In the genomic region with DNA sequence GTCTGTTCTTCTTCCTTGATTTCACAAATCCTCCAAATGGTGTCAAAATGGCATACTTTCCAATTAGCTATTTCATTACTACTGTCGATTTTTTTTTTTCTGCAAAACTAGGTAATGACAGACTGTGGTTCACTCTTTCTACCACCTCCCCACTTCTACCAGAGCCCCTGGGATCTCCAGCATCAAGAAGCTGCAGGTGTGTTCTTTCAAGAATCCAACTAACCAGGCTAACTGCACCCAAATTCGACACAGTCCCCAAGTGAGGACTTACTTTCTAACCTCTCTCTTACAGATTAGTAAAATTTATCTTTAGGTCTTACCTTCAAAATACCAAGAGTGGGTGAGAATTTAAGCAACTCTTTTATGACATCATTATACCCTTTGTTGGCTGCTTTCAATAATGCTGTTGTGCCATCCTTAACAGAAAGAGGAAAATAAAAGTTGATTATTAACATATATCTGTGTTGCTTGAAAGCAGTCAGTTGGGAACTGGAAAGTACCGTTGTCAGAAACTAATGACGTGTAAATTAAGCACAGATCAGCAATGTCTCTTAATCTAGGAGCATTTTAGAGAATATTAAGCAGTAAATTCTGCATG, we compare ENCODE assay signal across 1 cellular context.
TF ChIP-seq lines count a peak whose summit lies in the region.

No MANE protein-coding gene starts in this region.

TF ChIP-seq in GM23338, 12 proteins besides CTCF, POLR2A, EP300 and RAD21 (continued from another document):
- TF ChIP-seq, protein P1, sequence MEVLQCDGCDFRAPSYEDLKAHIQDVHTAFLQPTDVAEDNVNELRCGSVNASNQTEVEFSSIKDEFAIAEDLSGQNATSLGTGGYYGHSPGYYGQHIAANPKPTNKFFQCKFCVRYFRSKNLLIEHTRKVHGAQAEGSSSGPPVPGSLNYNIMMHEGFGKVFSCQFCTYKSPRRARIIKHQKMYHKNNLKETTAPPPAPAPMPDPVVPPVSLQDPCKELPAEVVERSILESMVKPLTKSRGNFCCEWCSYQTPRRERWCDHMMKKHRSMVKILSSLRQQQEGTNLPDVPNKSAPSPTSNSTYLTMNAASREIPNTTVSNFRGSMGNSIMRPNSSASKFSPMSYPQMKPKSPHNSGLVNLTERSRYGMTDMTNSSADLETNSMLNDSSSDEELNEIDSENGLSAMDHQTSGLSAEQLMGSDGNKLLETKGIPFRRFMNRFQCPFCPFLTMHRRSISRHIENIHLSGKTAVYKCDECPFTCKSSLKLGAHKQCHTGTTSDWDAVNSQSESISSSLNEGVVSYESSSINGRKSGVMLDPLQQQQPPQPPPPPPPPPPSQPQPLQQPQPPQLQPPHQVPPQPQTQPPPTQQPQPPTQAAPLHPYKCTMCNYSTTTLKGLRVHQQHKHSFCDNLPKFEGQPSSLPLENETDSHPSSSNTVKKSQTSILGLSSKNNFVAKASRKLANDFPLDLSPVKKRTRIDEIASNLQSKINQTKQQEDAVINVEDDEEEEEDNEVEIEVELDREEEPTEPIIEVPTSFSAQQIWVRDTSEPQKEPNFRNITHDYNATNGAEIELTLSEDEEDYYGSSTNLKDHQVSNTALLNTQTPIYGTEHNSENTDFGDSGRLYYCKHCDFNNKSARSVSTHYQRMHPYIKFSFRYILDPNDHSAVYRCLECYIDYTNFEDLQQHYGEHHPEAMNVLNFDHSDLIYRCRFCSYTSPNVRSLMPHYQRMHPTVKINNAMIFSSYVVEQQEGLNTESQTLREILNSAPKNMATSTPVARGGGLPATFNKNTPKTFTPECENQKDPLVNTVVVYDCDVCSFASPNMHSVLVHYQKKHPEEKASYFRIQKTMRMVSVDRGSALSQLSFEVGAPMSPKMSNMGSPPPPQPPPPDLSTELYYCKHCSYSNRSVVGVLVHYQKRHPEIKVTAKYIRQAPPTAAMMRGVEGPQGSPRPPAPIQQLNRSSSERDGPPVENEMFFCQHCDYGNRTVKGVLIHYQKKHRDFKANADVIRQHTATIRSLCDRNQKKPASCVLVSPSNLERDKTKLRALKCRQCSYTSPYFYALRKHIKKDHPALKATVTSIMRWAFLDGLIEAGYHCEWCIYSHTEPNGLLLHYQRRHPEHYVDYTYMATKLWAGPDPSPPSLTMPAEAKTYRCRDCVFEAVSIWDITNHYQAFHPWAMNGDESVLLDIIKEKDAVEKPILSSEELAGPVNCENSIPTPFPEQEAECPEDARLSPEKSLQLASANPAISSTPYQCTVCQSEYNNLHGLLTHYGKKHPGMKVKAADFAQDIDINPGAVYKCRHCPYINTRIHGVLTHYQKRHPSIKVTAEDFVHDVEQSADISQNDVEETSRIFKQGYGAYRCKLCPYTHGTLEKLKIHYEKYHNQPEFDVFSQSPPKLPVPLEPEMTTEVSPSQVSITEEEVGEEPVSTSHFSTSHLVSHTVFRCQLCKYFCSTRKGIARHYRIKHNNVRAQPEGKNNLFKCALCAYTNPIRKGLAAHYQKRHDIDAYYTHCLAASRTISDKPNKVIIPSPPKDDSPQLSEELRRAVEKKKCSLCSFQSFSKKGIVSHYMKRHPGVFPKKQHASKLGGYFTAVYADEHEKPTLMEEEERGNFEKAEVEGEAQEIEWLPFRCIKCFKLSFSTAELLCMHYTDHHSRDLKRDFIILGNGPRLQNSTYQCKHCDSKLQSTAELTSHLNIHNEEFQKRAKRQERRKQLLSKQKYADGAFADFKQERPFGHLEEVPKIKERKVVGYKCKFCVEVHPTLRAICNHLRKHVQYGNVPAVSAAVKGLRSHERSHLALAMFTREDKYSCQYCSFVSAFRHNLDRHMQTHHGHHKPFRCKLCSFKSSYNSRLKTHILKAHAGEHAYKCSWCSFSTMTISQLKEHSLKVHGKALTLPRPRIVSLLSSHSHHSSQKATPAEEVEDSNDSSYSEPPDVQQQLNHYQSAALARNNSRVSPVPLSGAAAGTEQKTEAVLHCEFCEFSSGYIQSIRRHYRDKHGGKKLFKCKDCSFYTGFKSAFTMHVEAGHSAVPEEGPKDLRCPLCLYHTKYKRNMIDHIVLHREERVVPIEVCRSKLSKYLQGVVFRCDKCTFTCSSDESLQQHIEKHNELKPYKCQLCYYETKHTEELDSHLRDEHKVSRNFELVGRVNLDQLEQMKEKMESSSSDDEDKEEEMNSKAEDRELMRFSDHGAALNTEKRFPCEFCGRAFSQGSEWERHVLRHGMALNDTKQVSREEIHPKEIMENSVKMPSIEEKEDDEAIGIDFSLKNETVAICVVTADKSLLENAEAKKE (CRISPR knock-in tag; IDR thresholded peaks at IDR 0.05): no peak
- TF ChIP-seq STAT1 (IDR thresholded peaks at IDR 0.05; ENCODE audit: unreplicated experiment) (no peak), ZNF331 (CRISPR knock-in tag; IDR thresholded peaks at IDR 0.05; ENCODE audit: low read depth) (no peak)
TF ChIP-seq in GM23338: peak in this region for 0.
